8 cellular contexts compared by ENCODE assay signal in the genomic region with DNA sequence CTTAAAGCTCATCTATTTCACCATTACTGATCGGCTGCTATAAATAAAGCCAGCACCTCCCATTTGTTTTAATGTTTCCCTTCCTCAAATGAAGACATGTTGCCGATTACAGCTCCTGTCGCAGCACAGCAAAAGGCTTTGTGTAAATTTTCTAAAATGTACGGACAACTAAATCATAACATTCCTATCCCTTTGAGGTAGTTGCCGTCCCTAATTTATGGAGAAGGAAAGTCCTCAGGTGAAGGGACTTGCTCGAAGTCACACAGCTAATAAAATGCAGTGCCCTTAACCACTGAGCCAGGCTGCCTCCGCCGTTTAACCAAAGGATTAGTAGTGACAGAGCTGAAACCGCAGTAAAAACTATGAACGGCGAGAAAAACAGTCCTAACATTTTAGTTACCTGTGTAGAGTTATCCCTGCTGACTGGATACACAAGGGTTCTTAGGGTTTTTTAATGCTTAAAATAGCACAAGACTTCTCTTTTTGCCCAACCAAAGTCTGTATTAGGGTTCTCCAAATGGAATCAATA. TPM values are rescaled to one million over a fixed set of nuclear protein-coding genes. Genes with fewer than 3 reads are reported as not detected.
DNase-seq lines count a peak whose midpoint lies in the region; ATAC-seq and TF ChIP-seq lines count a peak whose summit lies in the region.

No MANE protein-coding gene starts in this region.

- CTCF ChIA-PET in naive thymus-derived CD4-positive, alpha-beta T cell (lab: Charles Lee): interaction anchor here (0.5 to 1.5 kb wide), 9 partner anchors 12 to 417 kb away, joined by 3 to 8 read pairs (median 3); partner anchors contain the start of genes DDOST, HP1BP3 and MUL1

- no peak for DNase-seq in GM06990 (ENCODE audit: extremely low read depth, insufficient read length)
- peak; percentile 21 for DNase-seq in NCI-H69 (lab: John Stamatoyannopoulos, UW)
- no peak for DNase-seq in choroid plexus epithelial cell (ENCODE audit: low read depth)
- peak in 1 of 9 donors; percentile 54 for DNase-seq in naive thymus-derived CD4-positive, alpha-beta T cell
- no peak for DNase-seq in NCI-H1105 (lab: John Stamatoyannopoulos, UW)
- no peak for DNase-seq in erythroblast (lab: John Stamatoyannopoulos, UW)
- DNase-seq in NCI-H1105 treated with DMSO at 0.1 percent for 48 hours (lab: John Stamatoyannopoulos, UW): no peak

- no peak for TF ChIP-seq POLR2A in erythroblast (IDR thresholded peaks at IDR 0.05; ENCODE audit: low read length)

- intact Hi-C loops in naive thymus-derived CD4-positive, alpha-beta T cell (cut with micrococcal nuclease): loop anchor here (1.0 to 10.0 kb wide), 5 partner anchors 27 to 803 kb away; partner anchors contain the start of genes DDOST (in 1 of the 2), MUL1 (in 1 of the 2), OTUD3 (in 1 of the 2) and SH2D5 (in 1 of the 2)

- POLR2A ChIA-PET in naive thymus-derived CD4-positive, alpha-beta T cell (lab: Charles Lee): interaction anchor here (0.6 to 5.0 kb wide), 16 partner anchors 8 to 1574 kb away, joined by 3 to 34 read pairs (median 4); partner anchors contain the start of genes DDOST, MUL1 and USP48

- peaks cover 0 to 19% (median 0%) of the 10 kb centered on the region in 5 donors for H3K27me3 Mint-ChIP-seq in naive thymus-derived CD4-positive, alpha-beta T cell

- H3K4me1 Mint-ChIP-seq in naive thymus-derived CD4-positive, alpha-beta T cell: peaks cover 0 to 13% (median 8%) of the 10 kb centered on the region in 7 donors

- H3K36me3 ChIP-seq in GM06990 (ENCODE audit: control insufficient read depth, insufficient read depth, low read length): no peaks in the 10 kb centered on the region
- peaks cover 0 to 22% (median 0%) of the 10 kb centered on the region in 3 experiments for H3K36me3 ChIP-seq in naive thymus-derived CD4-positive, alpha-beta T cell (ENCODE audit: control insufficient read depth in 2 of 3, insufficient read depth in 3 of 3, low read length in 3 of 3)

- peak overlapping the region; percentile 86 for H3K27ac ChIP-seq in naive thymus-derived CD4-positive, alpha-beta T cell (ENCODE audit: low read depth, low read length)

- TF ChIP-seq CTCF in GM06990 (IDR thresholded peaks at IDR 0.05; ENCODE audit: insufficient read depth, low read length, poor library complexity, severe bottlenecking) (no peak), choroid plexus epithelial cell (conservative IDR thresholded peaks at IDR 0.05; ENCODE audit: low read depth, low read length) (no peak)

- H3K9me3 Mint-ChIP-seq in naive thymus-derived CD4-positive, alpha-beta T cell: peaks cover 0 to 2% (median 0%) of the 10 kb centered on the region in 11 donors

- H3K4me1 ChIP-seq in naive thymus-derived CD4-positive, alpha-beta T cell (ENCODE audit: control insufficient read depth in 2 of 2, insufficient read depth in 2 of 2, low read length in 2 of 2): peaks cover 8 to 9% of the 10 kb centered on the region in 2 donors

- no peaks in the 10 kb centered on the region for H3K9me3 ChIP-seq in naive thymus-derived CD4-positive, alpha-beta T cell (ENCODE audit: control insufficient read depth in 2 of 3, low read length in 3 of 3)

- H3K4me3 ChIP-seq in GM06990 (replicated peaks; ENCODE audit: low read depth, low read length) (peak overlapping the region; percentile 77), choroid plexus epithelial cell (ENCODE audit: low read depth, low read length) (peak overlapping the region; percentile 87)
- H3K4me3 ChIP-seq in naive thymus-derived CD4-positive, alpha-beta T cell (ENCODE audit: low read length): peak overlapping the region; percentile 80

- H3K27me3 ChIP-seq in GM06990 (replicated peaks; ENCODE audit: control insufficient read depth, insufficient read depth, low read length): no peaks in the 10 kb centered on the region
- H3K27me3 ChIP-seq in naive thymus-derived CD4-positive, alpha-beta T cell (ENCODE audit: control insufficient read depth in 2 of 2, insufficient read depth in 2 of 2, low read length in 2 of 2): no peaks in the 10 kb centered on the region

- H3K36me3 Mint-ChIP-seq in naive thymus-derived CD4-positive, alpha-beta T cell: peaks cover 0 to 21% (median 1%) of the 10 kb centered on the region in 5 donors

- peak overlapping the region; percentile 69 to 94 (median 88) for H3K27ac Mint-ChIP-seq in naive thymus-derived CD4-positive, alpha-beta T cell

- peak overlapping the region; percentile 78 to 98 (median 94) for H3K4me3 Mint-ChIP-seq in naive thymus-derived CD4-positive, alpha-beta T cell

- peak; percentile 1 for ATAC-seq in naive thymus-derived CD4-positive, alpha-beta T cell
- no peak for ATAC-seq in HG03460 (IDR thresholded peaks at IDR 0.05; ENCODE audit: unreplicated experiment)

RNA-seq across cellular contexts. Expression of gene PINK1, which starts 0.9 kb away (rescaled TPM):
- 10 to 100 TPM in 4 of 5 experiments, 1 to 10 TPM in 1; 4.3 to 19.7 (median 13.1) TPM for total RNA-seq in naive thymus-derived CD4-positive, alpha-beta T cell
- polyA plus RNA-seq in naive thymus-derived CD4-positive, alpha-beta T cell: 10 to 100 TPM; 17.0 to 30.8 TPM

RNA-seq across cellular contexts. Expression of gene DDOST, which starts 27.0 kb away (rescaled TPM):
- 100 to 1,000 TPM in 4 of 5 experiments, 10 to 100 TPM in 1; 96.9 to 173 (median 109) TPM for total RNA-seq in naive thymus-derived CD4-positive, alpha-beta T cell
- 100 to 1,000 TPM; 194 to 223 TPM for polyA plus RNA-seq in naive thymus-derived CD4-positive, alpha-beta T cell

RNA-seq across cellular contexts. Expression of gene CDA, which starts 45.2 kb away (rescaled TPM):
- 10 to 100 TPM in 1 of 5 experiments, 1 to 10 TPM in 1, not detected in 3; 2.4 to 13.6 TPM for total RNA-seq in naive thymus-derived CD4-positive, alpha-beta T cell
- polyA plus RNA-seq in naive thymus-derived CD4-positive, alpha-beta T cell: not detected
